Comparison of ENCODE assay signal across 25 cellular contexts in the genomic region with DNA sequence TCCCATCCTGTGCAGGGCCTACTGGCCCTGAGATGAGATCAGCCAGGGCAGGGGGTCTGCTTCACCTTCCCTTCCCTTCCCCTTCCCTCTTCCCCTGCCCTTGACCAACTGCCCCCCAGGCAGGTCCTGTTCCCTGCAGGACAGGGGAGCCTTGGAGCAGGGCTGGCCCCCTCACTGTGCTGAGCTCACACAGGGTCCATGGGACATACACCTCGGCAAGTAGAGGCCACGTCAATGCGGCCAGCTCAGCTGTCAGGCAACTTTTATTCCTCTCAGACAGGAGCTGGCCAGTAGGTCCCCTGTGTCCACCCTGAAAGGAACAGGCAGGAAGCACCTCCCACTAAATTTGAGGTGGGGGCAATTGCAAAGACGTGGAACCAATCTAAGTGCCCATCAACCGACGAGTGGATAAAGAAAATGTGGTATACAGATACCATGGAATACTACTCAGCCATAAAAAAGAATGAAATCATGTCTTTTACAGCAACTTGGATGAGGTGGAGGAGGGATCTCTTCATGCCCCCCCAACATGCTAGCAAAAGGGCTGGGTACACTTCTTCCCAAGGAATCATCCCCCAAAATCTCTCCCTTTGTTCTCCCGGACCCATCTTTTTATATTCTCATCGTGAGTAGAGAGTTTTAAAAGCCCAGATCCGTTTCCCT.
DNase-seq lines count a peak whose midpoint lies in the region; ATAC-seq and TF ChIP-seq lines count a peak whose summit lies in the region.
"Had no signal": no experiment of that assay in that cellular context is flagged by ENCODE, and none has a peak within 500 bp of the region (broad histone marks: within the 10 kb centered on the region; RNA-seq: fewer than 3 reads in every experiment).

No MANE protein-coding gene starts in this region.

- H3K4me1 ChIP-seq in sigmoid colon: peaks cover 0 to 11% (median 0%) of the 10 kb centered on the region in 4 donors
- H3K4me1 ChIP-seq: BE2C, HAP-1 had no signal

- no peaks in the 10 kb centered on the region for H3K9me3 ChIP-seq in sigmoid colon
- H3K9me3 ChIP-seq: BE2C, HAP-1 had no signal

- H3K9me3 Mint-ChIP-seq in activated CD4-positive, alpha-beta memory T cell treated with anti-CD3 and anti-CD28 coated beads, Interleukin-2, amount 10 ng/mL, durations not matched to agents 7 days and 5 days: no peaks in the 10 kb centered on the region
- no peaks in the 10 kb centered on the region for H3K9me3 Mint-ChIP-seq in activated CD4-positive, alpha-beta memory T cell treated with anti-CD3 and anti-CD28 coated beads for 36 hours
- no peaks in the 10 kb centered on the region for H3K9me3 Mint-ChIP-seq in activated CD8-positive, alpha-beta memory T cell treated with anti-CD3 and anti-CD28 coated beads, Interleukin-2, amount 10 ng/mL, durations not matched to agents 7 days and 5 days (ENCODE audit: low read depth)
- no peaks in the 10 kb centered on the region for H3K9me3 Mint-ChIP-seq in endothelial cell (ENCODE audit: unreplicated experiment)
- H3K9me3 Mint-ChIP-seq: CD8-positive, alpha-beta memory T cell had no signal

- H3K36me3 ChIP-seq in sigmoid colon: no peaks in the 10 kb centered on the region
- H3K36me3 ChIP-seq: BE2C, HAP-1 had no signal

- ATAC-seq in activated CD8-positive, alpha-beta memory T cell treated with anti-CD3 and anti-CD28 coated beads, Interleukin-2, amount 10 ng/mL, durations not matched to agents 7 days and 5 days: no peak
- ATAC-seq in HG02981 (IDR thresholded peaks at IDR 0.05; ENCODE audit: unreplicated experiment) (no peak), left lobe of liver (no peak)
- ATAC-seq: Right ventricle myocardium inferior had no signal

- no peak overlapping the region for H3K4me3 ChIP-seq in sigmoid colon
- H3K4me3 ChIP-seq: HAP-1, PC-9 had no signal

- no peak overlapping the region for H3K4me3 Mint-ChIP-seq in activated CD4-positive, alpha-beta memory T cell treated with anti-CD3 and anti-CD28 coated beads, Interleukin-2, amount 10 ng/mL, durations not matched to agents 7 days and 5 days
- H3K4me3 Mint-ChIP-seq in activated CD4-positive, alpha-beta memory T cell treated with anti-CD3 and anti-CD28 coated beads for 36 hours: no peak overlapping the region
- no peak overlapping the region for H3K4me3 Mint-ChIP-seq in activated CD8-positive, alpha-beta memory T cell treated with anti-CD3 and anti-CD28 coated beads, Interleukin-2, amount 10 ng/mL, durations not matched to agents 7 days and 5 days
- H3K4me3 Mint-ChIP-seq in endothelial cell (ENCODE audit: unreplicated experiment): no peak overlapping the region
- H3K4me3 Mint-ChIP-seq: CD14-positive monocyte; CD8-positive, alpha-beta memory T cell; IgD-negative memory B cell had no signal

- TF ChIP-seq POLR2A in sigmoid colon (IDR thresholded peaks at IDR 0.05): no peak

- H3K27ac ChIP-seq in sigmoid colon: no peak overlapping the region
- H3K27ac ChIP-seq: HL-60, KMS-11, PC-9 had no signal

- 86 to 92% methylated on average over 9 of the region's 9 CpGs for WGBS in sigmoid colon, 2 donors

- H3K27me3 ChIP-seq in sigmoid colon: peaks cover 5 to 24% (median 16%) of the 10 kb centered on the region in 3 donors
- H3K27me3 ChIP-seq: BE2C had no signal

- CTCF ChIA-PET in activated CD4-positive, alpha-beta memory T cell treated with anti-CD3 and anti-CD28 coated beads, Interleukin-2, amount 10 ng/mL, durations not matched to agents 7 days and 5 days (lab: Charles Lee): no interaction called here
- CTCF ChIA-PET in activated CD4-positive, alpha-beta memory T cell treated with anti-CD3 and anti-CD28 coated beads for 36 hours (lab: Charles Lee): interaction anchor here (0.6 kb wide), 1 partner anchor 626 kb away, joined by 4 read pairs; no protein-coding TSS in a partner anchor
- CTCF ChIA-PET in activated CD8-positive, alpha-beta memory T cell treated with anti-CD3 and anti-CD28 coated beads, Interleukin-2, amount 10 ng/mL, durations not matched to agents 7 days and 5 days (lab: Charles Lee): no interaction called here

- intact Hi-C loops in activated CD4-positive, alpha-beta memory T cell treated with anti-CD3 and anti-CD28 coated beads for 36 hours (cut with micrococcal nuclease): no loop called here
- intact Hi-C loops in sigmoid colon (cut with DNase I): no loop called here

- no peak overlapping the region for H3K27ac Mint-ChIP-seq in activated CD4-positive, alpha-beta memory T cell treated with anti-CD3 and anti-CD28 coated beads, Interleukin-2, amount 10 ng/mL, durations not matched to agents 7 days and 5 days
- no peak overlapping the region for H3K27ac Mint-ChIP-seq in activated CD4-positive, alpha-beta memory T cell treated with anti-CD3 and anti-CD28 coated beads for 36 hours
- H3K27ac Mint-ChIP-seq in activated CD8-positive, alpha-beta memory T cell treated with anti-CD3 and anti-CD28 coated beads, Interleukin-2, amount 10 ng/mL, durations not matched to agents 7 days and 5 days: no peak overlapping the region
- H3K27ac Mint-ChIP-seq in endothelial cell (ENCODE audit: unreplicated experiment): no peak overlapping the region
- H3K27ac Mint-ChIP-seq: CD14-positive monocyte, IgD-negative memory B cell had no signal

- peaks cover 6% of the 10 kb centered on the region for H3K27me3 Mint-ChIP-seq in activated CD4-positive, alpha-beta memory T cell treated with anti-CD3 and anti-CD28 coated beads, Interleukin-2, amount 10 ng/mL, durations not matched to agents 7 days and 5 days
- no peaks in the 10 kb centered on the region for H3K27me3 Mint-ChIP-seq in activated CD4-positive, alpha-beta memory T cell treated with anti-CD3 and anti-CD28 coated beads for 36 hours
- peaks cover 7% of the 10 kb centered on the region for H3K27me3 Mint-ChIP-seq in activated CD8-positive, alpha-beta memory T cell treated with anti-CD3 and anti-CD28 coated beads, Interleukin-2, amount 10 ng/mL, durations not matched to agents 7 days and 5 days
- H3K27me3 Mint-ChIP-seq in endothelial cell (ENCODE audit: unreplicated experiment): no peaks in the 10 kb centered on the region

- DNase-seq in activated CD4-positive, alpha-beta memory T cell treated with anti-CD3 and anti-CD28 coated beads, Interleukin-2, amount 10 ng/mL, durations not matched to agents 7 days and 5 days: peak; percentile 7
- no peak for DNase-seq in activated CD4-positive, alpha-beta memory T cell treated with anti-CD3 and anti-CD28 coated beads for 36 hours
- peak; percentile 11 for DNase-seq in activated CD8-positive, alpha-beta memory T cell treated with anti-CD3 and anti-CD28 coated beads, Interleukin-2, amount 10 ng/mL, durations not matched to agents 7 days and 5 days
- DNase-seq in endothelial cell (ENCODE audit: low spot score): peak; percentile 1
- DNase-seq in sigmoid colon: peak; percentile 43
- no peak for DNase-seq in activated CD4-positive, alpha-beta T cell treated with anti-CD3 and anti-CD28 coated beads, Interleukin-2, amount 50 U/mL, for 48 hours
- no peak for DNase-seq in left lobe of liver (ENCODE audit: low spot score)
- DNase-seq: 8988T; ACHN; BE2C; CD8-positive, alpha-beta memory T cell; DMS79 treated with DMSO at 0.1 percent for 48 hours; GOT3; MM.1S; NCI-H2029 treated with DMSO at 0.1 percent for 48 hours; NCI-H446 treated with DMSO at 0.1 percent for 48 hours; NCI-H526; PC-9 had no signal

- TF ChIP-seq CTCF in endothelial cell (IDR thresholded peaks at IDR 0.05; ENCODE audit: unreplicated experiment) (no peak), sigmoid colon (IDR thresholded peaks at IDR 0.05) (no peak)

- POLR2A ChIA-PET in activated CD4-positive, alpha-beta memory T cell treated with anti-CD3 and anti-CD28 coated beads, Interleukin-2, amount 10 ng/mL, durations not matched to agents 7 days and 5 days (lab: Charles Lee): no interaction called here
- POLR2A ChIA-PET in activated CD4-positive, alpha-beta memory T cell treated with anti-CD3 and anti-CD28 coated beads for 36 hours (lab: Charles Lee): no interaction called here

- H3K36me3 Mint-ChIP-seq in activated CD4-positive, alpha-beta memory T cell treated with anti-CD3 and anti-CD28 coated beads, Interleukin-2, amount 10 ng/mL, durations not matched to agents 7 days and 5 days (ENCODE audit: low read depth): no peaks in the 10 kb centered on the region
- H3K36me3 Mint-ChIP-seq in activated CD4-positive, alpha-beta memory T cell treated with anti-CD3 and anti-CD28 coated beads for 36 hours: no peaks in the 10 kb centered on the region
- no peaks in the 10 kb centered on the region for H3K36me3 Mint-ChIP-seq in activated CD8-positive, alpha-beta memory T cell treated with anti-CD3 and anti-CD28 coated beads, Interleukin-2, amount 10 ng/mL, durations not matched to agents 7 days and 5 days
- peaks cover 3% of the 10 kb centered on the region for H3K36me3 Mint-ChIP-seq in endothelial cell (ENCODE audit: low read depth, unreplicated experiment)
- H3K36me3 Mint-ChIP-seq: CD14-positive monocyte, IgD-negative memory B cell had no signal

- peaks cover 3% of the 10 kb centered on the region for H3K4me1 Mint-ChIP-seq in activated CD4-positive, alpha-beta memory T cell treated with anti-CD3 and anti-CD28 coated beads, Interleukin-2, amount 10 ng/mL, durations not matched to agents 7 days and 5 days
- peaks cover 4% of the 10 kb centered on the region for H3K4me1 Mint-ChIP-seq in activated CD4-positive, alpha-beta memory T cell treated with anti-CD3 and anti-CD28 coated beads for 36 hours (ENCODE audit: low read depth)
- peaks cover 6% of the 10 kb centered on the region for H3K4me1 Mint-ChIP-seq in activated CD8-positive, alpha-beta memory T cell treated with anti-CD3 and anti-CD28 coated beads, Interleukin-2, amount 10 ng/mL, durations not matched to agents 7 days and 5 days
- H3K4me1 Mint-ChIP-seq in endothelial cell (ENCODE audit: unreplicated experiment): peaks cover 7% of the 10 kb centered on the region
- H3K4me1 Mint-ChIP-seq: IgD-negative memory B cell had no signal

- TF ChIP-seq EP300 in sigmoid colon (IDR thresholded peaks at IDR 0.05): no peak

Comparison
In these comparisons a context has a peak if more than half of its experiments do, and no peak if none do; other contexts are left out.
1. DNase-seq: peak in activated CD4-positive, alpha-beta memory T cell treated with anti-CD3 and anti-CD28 coated beads, Interleukin-2, amount 10 ng/mL, durations not matched to agents 7 days and 5 days (single experiment), activated CD8-positive, alpha-beta memory T cell treated with anti-CD3 and anti-CD28 coated beads, Interleukin-2, amount 10 ng/mL, durations not matched to agents 7 days and 5 days (single experiment), endothelial cell (single experiment) and sigmoid colon (single experiment); none in activated CD4-positive, alpha-beta memory T cell treated with anti-CD3 and anti-CD28 coated beads for 36 hours (single experiment), activated CD4-positive, alpha-beta T cell treated with anti-CD3 and anti-CD28 coated beads, Interleukin-2, amount 50 U/mL, for 48 hours (0 of 2) and left lobe of liver (single experiment).